7 cellular contexts compared by ENCODE assay signal in genomic region chr4:159487284-159487747, GRCh38.
DNase-seq lines count a peak whose midpoint lies in the region; ATAC-seq and TF ChIP-seq lines count a peak whose summit lies in the region.

No MANE protein-coding gene starts in this region.

- TF ChIP-seq CTCF in heart right ventricle (IDR thresholded peaks at IDR 0.05), result peak; percentile 44 to 86 (median 81)

- no peak overlapping the region for H3K27ac Mint-ChIP-seq in activated naive CD8-positive, alpha-beta T cell treated with anti-CD3 and anti-CD28 coated beads, Interleukin-2, amount 50 U/mL, for 24 hours

- 7 to 8% methylated on average over 8 of the region's 8 CpGs for WGBS in heart right ventricle, 2 donors

- no peak overlapping the region for H3K27ac ChIP-seq in heart right ventricle

- ATAC-seq in GM19452 (IDR thresholded peaks at IDR 0.05; ENCODE audit: unreplicated experiment), result peak; percentile 96
- ATAC-seq in HG03432 (IDR thresholded peaks at IDR 0.05; ENCODE audit: unreplicated experiment), result peak; percentile 96
- peak; percentile 49 for ATAC-seq in activated naive CD8-positive, alpha-beta T cell treated with anti-CD3 and anti-CD28 coated beads, Interleukin-2, amount 50 U/mL, for 24 hours
- peak; percentile 53 to 85 (median 79) for ATAC-seq in heart right ventricle

- peaks cover 0 to 6% (median 2%) of the 10 kb centered on the region in 9 donors for H3K4me1 ChIP-seq in heart right ventricle

- peaks cover 0 to 12% (median 0%) of the 10 kb centered on the region in 11 donors for H3K9me3 ChIP-seq in heart right ventricle

- intact Hi-C loops in heart right ventricle (cut with DNase I), result no loop called here

- H3K4me3 Mint-ChIP-seq in activated naive CD8-positive, alpha-beta T cell treated with anti-CD3 and anti-CD28 coated beads, Interleukin-2, amount 50 U/mL, for 24 hours, result no peak overlapping the region

- peaks cover 2% of the 10 kb centered on the region for H3K4me1 Mint-ChIP-seq in activated naive CD8-positive, alpha-beta T cell treated with anti-CD3 and anti-CD28 coated beads, Interleukin-2, amount 50 U/mL, for 24 hours

- DNase-seq in GDM1 (lab: John Stamatoyannopoulos, UW) (peak; percentile 18), NCI-H82 (lab: John Stamatoyannopoulos, UW) (peak; percentile 75), heart right ventricle (peak in 1 of 2 donors; percentile 49), pulmonary artery endothelial cell (ENCODE audit: low read depth, low spot score) (peak; percentile 20)
- peak; percentile 7 for DNase-seq in activated naive CD8-positive, alpha-beta T cell treated with anti-CD3 and anti-CD28 coated beads, Interleukin-2, amount 50 U/mL, for 24 hours

- no peaks in the 10 kb centered on the region for H3K36me3 ChIP-seq in heart right ventricle

- H3K27me3 ChIP-seq in heart right ventricle, result peaks cover 0 to 32% (median 11%) of the 10 kb centered on the region in 7 donors

- H3K4me3 ChIP-seq in heart right ventricle, result no peak overlapping the region

- H3K27me3 Mint-ChIP-seq in activated naive CD8-positive, alpha-beta T cell treated with anti-CD3 and anti-CD28 coated beads, Interleukin-2, amount 50 U/mL, for 24 hours, result peaks cover 11% of the 10 kb centered on the region

- no peaks in the 10 kb centered on the region for H3K9me3 Mint-ChIP-seq in activated naive CD8-positive, alpha-beta T cell treated with anti-CD3 and anti-CD28 coated beads, Interleukin-2, amount 50 U/mL, for 24 hours

- no peaks in the 10 kb centered on the region for H3K36me3 Mint-ChIP-seq in activated naive CD8-positive, alpha-beta T cell treated with anti-CD3 and anti-CD28 coated beads, Interleukin-2, amount 50 U/mL, for 24 hours (ENCODE audit: low read depth)
